11 cellular contexts compared by ENCODE assay signal in genomic region chr22:23242473-23243001, GRCh38.
DNase-seq lines count a peak whose midpoint lies in the region; ATAC-seq and TF ChIP-seq lines count a peak whose summit lies in the region.
"Had no signal": no experiment of that assay in that cellular context is flagged by ENCODE, and none has a peak within 500 bp of the region (broad histone marks: within the 10 kb centered on the region; RNA-seq: fewer than 3 reads in every experiment).

No MANE protein-coding gene starts in this region.

- H3K9ac ChIP-seq in PC-3 (ENCODE audit: low read length) = no peak overlapping the region
- H3K9ac ChIP-seq: SK-N-SH had no signal

- peaks cover 9% of the 10 kb centered on the region for H3K36me3 Mint-ChIP-seq in activated naive CD4-positive, alpha-beta T cell treated with anti-CD3 and anti-CD28 coated beads for 36 hours (ENCODE audit: low read depth)
- peaks cover 7% of the 10 kb centered on the region for H3K36me3 Mint-ChIP-seq in activated T-helper 2 cell treated with anti-CD3 and anti-CD28 coated beads, Interferon-gamma antibody, Interleukin-2, Interleukin-4, amounts not matched to agents 10 μg/mL and 5 μg/mL and 100 μg/mL, durations not matched to agents 14 hours and 24 hours and 36 hours (ENCODE audit: low read depth)

- H3K9me3 ChIP-seq in iPS DF 6.9 (ENCODE audit: control insufficient read depth, insufficient read depth, low read length) = no peaks in the 10 kb centered on the region
- H3K9me3 ChIP-seq in PC-3 (ENCODE audit: low read length) = no peaks in the 10 kb centered on the region
- H3K9me3 ChIP-seq in tibial artery = no peaks in the 10 kb centered on the region
- H3K9me3 ChIP-seq: SK-N-SH had no signal

- peak overlapping the region; percentile 86 for H3K27ac Mint-ChIP-seq in activated naive CD4-positive, alpha-beta T cell treated with anti-CD3 and anti-CD28 coated beads for 36 hours
- peak overlapping the region; percentile 61 for H3K27ac Mint-ChIP-seq in activated T-helper 2 cell treated with anti-CD3 and anti-CD28 coated beads, Interferon-gamma antibody, Interleukin-2, Interleukin-4, amounts not matched to agents 10 μg/mL and 5 μg/mL and 100 μg/mL, durations not matched to agents 14 hours and 24 hours and 36 hours

- POLR2A ChIA-PET in PC-3 (lab: Charles Lee; ENCODE audit: unreplicated experiment) = no interaction called here

- no CpG with 5 or more reads among the region's 10 CpGs for WGBS in iPS DF 6.9 (ENCODE audit: insufficient coverage, insufficient read length)

- H3K4me3 ChIP-seq in iPS DF 6.9 (ENCODE audit: low read length) (no peak overlapping the region; the same call in 1 of the 2 replicates), PC-3 (ENCODE audit: low read length) (no peak overlapping the region), tibial artery (no peak overlapping the region)

- H2AFZ ChIP-seq in PC-3 (ENCODE audit: low read length) = no peak overlapping the region

- intact Hi-C loops in activated naive CD4-positive, alpha-beta T cell treated with anti-CD3 and anti-CD28 coated beads for 36 hours (cut with micrococcal nuclease) = loop anchor here (1.0 to 5.0 kb wide), 7 partner anchors 16 to 465 kb away; no protein-coding TSS in a partner anchor
- intact Hi-C loops in activated T-helper 2 cell treated with anti-CD3 and anti-CD28 coated beads, Interferon-gamma antibody, Interleukin-2, Interleukin-4, amounts not matched to agents 10 μg/mL and 5 μg/mL and 100 μg/mL, durations not matched to agents 14 hours and 24 hours and 36 hours (cut with micrococcal nuclease) = loop anchor here (1.0 to 5.0 kb wide), 3 partner anchors 26 to 60 kb away; no protein-coding TSS in a partner anchor
- intact Hi-C loops in PC-3 (cut with micrococcal nuclease) = loop anchor here (5.0 kb wide), 1 partner anchor 40 kb away; no protein-coding TSS in a partner anchor
- intact Hi-C loops in tibial artery (cut with DNase I; ENCODE audit: low total_unique reads) = loop anchor here (10.0 kb wide), 1 partner anchor 48 kb away; no protein-coding TSS in a partner anchor

- H3K79me2 ChIP-seq in PC-3 (ENCODE audit: low read length) = peaks cover 81% of the 10 kb centered on the region

- H3K27me3 ChIP-seq in iPS DF 6.9 (ENCODE audit: control insufficient read depth, insufficient read depth, low read length) = no peaks in the 10 kb centered on the region
- H3K27me3 ChIP-seq in PC-3 (ENCODE audit: low read length) = no peaks in the 10 kb centered on the region
- H3K27me3 ChIP-seq in tibial artery = no peaks in the 10 kb centered on the region

- H4K20me1 ChIP-seq in PC-3 (ENCODE audit: low read length) = no peaks in the 10 kb centered on the region

- peak overlapping the region; percentile 23 for H3K4me3 Mint-ChIP-seq in activated naive CD4-positive, alpha-beta T cell treated with anti-CD3 and anti-CD28 coated beads for 36 hours
- peak overlapping the region; percentile 14 for H3K4me3 Mint-ChIP-seq in activated T-helper 2 cell treated with anti-CD3 and anti-CD28 coated beads, Interferon-gamma antibody, Interleukin-2, Interleukin-4, amounts not matched to agents 10 μg/mL and 5 μg/mL and 100 μg/mL, durations not matched to agents 14 hours and 24 hours and 36 hours (ENCODE audit: low read depth)

- BruUV-seq in PC-3 (replicated peaks; lab: Mats Ljungman, UMichigan) = no TSS peak

- no peaks in the 10 kb centered on the region for H3K9me3 Mint-ChIP-seq in activated naive CD4-positive, alpha-beta T cell treated with anti-CD3 and anti-CD28 coated beads for 36 hours
- H3K9me3 Mint-ChIP-seq in activated T-helper 2 cell treated with anti-CD3 and anti-CD28 coated beads, Interferon-gamma antibody, Interleukin-2, Interleukin-4, amounts not matched to agents 10 μg/mL and 5 μg/mL and 100 μg/mL, durations not matched to agents 14 hours and 24 hours and 36 hours = no peaks in the 10 kb centered on the region

- no peak for ATAC-seq in PC-3

- no peak overlapping the region for H3K4me2 ChIP-seq in PC-3 (ENCODE audit: low read length)
- H3K4me2 ChIP-seq: SK-N-SH had no signal

- H3K27ac ChIP-seq in iPS DF 6.9 (ENCODE audit: low read length) = peak overlapping the region; percentile 61
- H3K27ac ChIP-seq in PC-3 (ENCODE audit: low read length) = no peak overlapping the region
- peak overlapping the region in 1 of 2 donors; percentile 8 for H3K27ac ChIP-seq in tibial artery
- H3K27ac ChIP-seq: HL-60 had no signal

- H3K9me2 ChIP-seq in PC-3 (replicated peaks; ENCODE audit: low read length) = no peaks in the 10 kb centered on the region
- H3K9me2 ChIP-seq: SK-N-SH had no signal

- peaks cover 91% of the 10 kb centered on the region for H3K4me1 Mint-ChIP-seq in activated naive CD4-positive, alpha-beta T cell treated with anti-CD3 and anti-CD28 coated beads for 36 hours (ENCODE audit: low read depth)
- H3K4me1 Mint-ChIP-seq in activated T-helper 2 cell treated with anti-CD3 and anti-CD28 coated beads, Interferon-gamma antibody, Interleukin-2, Interleukin-4, amounts not matched to agents 10 μg/mL and 5 μg/mL and 100 μg/mL, durations not matched to agents 14 hours and 24 hours and 36 hours (ENCODE audit: low read depth) = peaks cover 48% of the 10 kb centered on the region

- H3K4me1 ChIP-seq in iPS DF 6.9 (ENCODE audit: control insufficient read depth, insufficient read depth, low read length) = peaks cover 24% of the 10 kb centered on the region
- 0 out of 2 replicates have a peak, but pooled peaks cover under 1% of the 10 kb centered on the region for H3K4me1 ChIP-seq in PC-3 (ENCODE audit: insufficient read depth, low read length)
- H3K4me1 ChIP-seq in tibial artery = peaks cover 0 to 89% (median 46%) of the 10 kb centered on the region in 4 donors

- CTCF ChIA-PET in activated naive CD4-positive, alpha-beta T cell treated with anti-CD3 and anti-CD28 coated beads for 36 hours (lab: Charles Lee) = interaction anchor here (1.1 to 3.0 kb wide), 12 partner anchors 10 to 66 kb away, joined by 3 to 14 read pairs (median 6); no protein-coding TSS in a partner anchor
- CTCF ChIA-PET in PC-3 (lab: Charles Lee) = interaction anchor here (0.6 kb wide), 1 partner anchor 39 kb away, joined by 3 read pairs; no protein-coding TSS in a partner anchor

- H3K27me3 Mint-ChIP-seq in activated naive CD4-positive, alpha-beta T cell treated with anti-CD3 and anti-CD28 coated beads for 36 hours (ENCODE audit: low read depth) = no peaks in the 10 kb centered on the region
- no peaks in the 10 kb centered on the region for H3K27me3 Mint-ChIP-seq in activated T-helper 2 cell treated with anti-CD3 and anti-CD28 coated beads, Interferon-gamma antibody, Interleukin-2, Interleukin-4, amounts not matched to agents 10 μg/mL and 5 μg/mL and 100 μg/mL, durations not matched to agents 14 hours and 24 hours and 36 hours (ENCODE audit: low read depth)

- no peaks in the 10 kb centered on the region; the same call in 1 of the 2 replicates for H3K36me3 ChIP-seq in iPS DF 6.9 (ENCODE audit: control insufficient read depth, insufficient read depth, low read length)
- no peaks in the 10 kb centered on the region for H3K36me3 ChIP-seq in PC-3 (ENCODE audit: low read depth, low read length)
- no peaks in the 10 kb centered on the region for H3K36me3 ChIP-seq in tibial artery

- DNase-seq in activated naive CD4-positive, alpha-beta T cell treated with anti-CD3 and anti-CD28 coated beads for 36 hours = no peak
- DNase-seq in activated naive CD4-positive, alpha-beta T cell treated with anti-CD3 and anti-CD28 coated beads, Interleukin-2, amount 50 U/mL, for 16 hours = no peak
- DNase-seq in activated T-helper 2 cell treated with anti-CD3 and anti-CD28 coated beads, Interferon-gamma antibody, Interleukin-2, Interleukin-4, amounts not matched to agents 10 μg/mL and 5 μg/mL and 100 μg/mL, durations not matched to agents 14 hours and 24 hours and 36 hours (ENCODE audit: low spot score) = no peak
- DNase-seq in iPS DF 6.9 (ENCODE audit: low read depth, low spot score) (peak; percentile 85), cortex of kidney (lab: John Stamatoyannopoulos, UW) (no peak), PC-3 (no peak), tibial artery (no peak)
- peak; percentile 41 for DNase-seq in stimulated activated CD8-positive, alpha-beta memory T cell treated with anti-CD3 and anti-CD28 coated beads, Interleukin-4, amount 100 ng/mL, for 48 hours
- DNase-seq: NCI-H2171 treated with DMSO at 0.1 percent for 48 hours, SK-N-SH had no signal

- TF ChIP-seq CTCF in PC-3 (conservative IDR thresholded peaks at IDR 0.05; ENCODE audit: low read depth, low read length) (no peak), tibial artery (IDR thresholded peaks at IDR 0.05) (no peak)

- no peaks in the 10 kb centered on the region for H3F3A ChIP-seq in PC-3 (ENCODE audit: low read length, unreplicated experiment)

Comparison
In these comparisons a context has a peak if more than half of its experiments do, and no peak if none do; other contexts are left out.
1. DNase-seq: peak in iPS DF 6.9 (single experiment) and stimulated activated CD8-positive, alpha-beta memory T cell treated with anti-CD3 and anti-CD28 coated beads, Interleukin-4, amount 100 ng/mL, for 48 hours (single experiment); none in activated naive CD4-positive, alpha-beta T cell treated with anti-CD3 and anti-CD28 coated beads for 36 hours (single experiment), activated naive CD4-positive, alpha-beta T cell treated with anti-CD3 and anti-CD28 coated beads, Interleukin-2, amount 50 U/mL, for 16 hours (single experiment), activated T-helper 2 cell treated with anti-CD3 and anti-CD28 coated beads, Interferon-gamma antibody, Interleukin-2, Interleukin-4, amounts not matched to agents 10 μg/mL and 5 μg/mL and 100 μg/mL, durations not matched to agents 14 hours and 24 hours and 36 hours (single experiment), cortex of kidney (single experiment), PC-3 (single experiment) and tibial artery (0 of 2).